18 cellular contexts compared by ENCODE assay signal in genomic region chr4:26030780-26031179, GRCh38.
DNase-seq lines count a peak whose midpoint lies in the region; ATAC-seq and TF ChIP-seq lines count a peak whose summit lies in the region.
"Had no signal": no experiment of that assay in that cellular context is flagged by ENCODE, and none has a peak within 500 bp of the region (broad histone marks: within the 10 kb centered on the region; RNA-seq: fewer than 3 reads in every experiment).

No MANE protein-coding gene starts in this region.

- no peaks in the 10 kb centered on the region for H4K20me1 ChIP-seq in OCI-LY3 (ENCODE audit: insufficient read depth, low read length)

- H3K27ac Mint-ChIP-seq in natural killer cell treated with Interleukin-12 subunit alpha and Interleukin-12 subunit beta and Interleukin-15 and Interleukin-18, amount 100 ng/mL, for 72 hours = peak overlapping the region; percentile 60 to 81
- H3K27ac Mint-ChIP-seq in natural killer cell = no peak overlapping the region
- H3K27ac Mint-ChIP-seq: activated naive CD4-positive, alpha-beta T cell treated with anti-CD3 and anti-CD28 coated beads, Interleukin-2, amount 10 ng/mL, durations not matched to agents 7 days and 5 days had no signal

- peak overlapping the region; percentile 70 for H3K4me3 Mint-ChIP-seq in natural killer cell treated with Interleukin-12 subunit alpha and Interleukin-12 subunit beta and Interleukin-15 and Interleukin-18, amount 100 ng/mL, for 72 hours
- no peak overlapping the region for H3K4me3 Mint-ChIP-seq in natural killer cell
- H3K4me3 Mint-ChIP-seq: activated naive CD4-positive, alpha-beta T cell treated with anti-CD3 and anti-CD28 coated beads, Interleukin-2, amount 10 ng/mL, durations not matched to agents 7 days and 5 days; HFFc6 had no signal

- H3K27me3 ChIP-seq in OCI-LY3 (ENCODE audit: low read depth, low read length) = peaks cover 13% of the 10 kb centered on the region
- no peaks in the 10 kb centered on the region for H3K27me3 ChIP-seq in iPS-15b (ENCODE audit: control insufficient read depth, insufficient read depth, low read length)
- H3K27me3 ChIP-seq: brain microvascular endothelial cell, upper lobe of left lung had no signal

- no peak overlapping the region for H2AFZ ChIP-seq in OCI-LY3 (ENCODE audit: low read depth, low read length)

- no peaks in the 10 kb centered on the region for H3K79me2 ChIP-seq in OCI-LY3 (ENCODE audit: low read length)

- H3K36me3 ChIP-seq in OCI-LY3 (replicated peaks; ENCODE audit: low read depth, low read length) (no peaks in the 10 kb centered on the region), iPS-15b (ENCODE audit: control insufficient read depth, insufficient read depth, low read length) (no peaks in the 10 kb centered on the region)
- H3K36me3 ChIP-seq: brain microvascular endothelial cell, upper lobe of left lung had no signal

- no peaks in the 10 kb centered on the region for H3K36me3 Mint-ChIP-seq in natural killer cell treated with Interleukin-12 subunit alpha and Interleukin-12 subunit beta and Interleukin-15 and Interleukin-18, amount 100 ng/mL, for 72 hours
- H3K36me3 Mint-ChIP-seq in natural killer cell = no peaks in the 10 kb centered on the region
- H3K36me3 Mint-ChIP-seq: activated naive CD4-positive, alpha-beta T cell treated with anti-CD3 and anti-CD28 coated beads, Interleukin-2, amount 10 ng/mL, durations not matched to agents 7 days and 5 days had no signal

- H3K9ac ChIP-seq in OCI-LY3 (ENCODE audit: low read length) = no peak overlapping the region
- peak overlapping the region; percentile 68 for H3K9ac ChIP-seq in iPS-15b (ENCODE audit: low read depth, low read length)
- H3K9ac ChIP-seq: KMS-11 had no signal

- peaks cover 13 to 19% of the 10 kb centered on the region in 2 donors for H3K27me3 Mint-ChIP-seq in natural killer cell treated with Interleukin-12 subunit alpha and Interleukin-12 subunit beta and Interleukin-15 and Interleukin-18, amount 100 ng/mL, for 72 hours
- H3K27me3 Mint-ChIP-seq in natural killer cell (ENCODE audit: low read depth in 2 of 2) = peaks cover 21 to 34% of the 10 kb centered on the region in 2 donors

- peak overlapping the region; percentile 96 for H3K4me2 ChIP-seq in OCI-LY3 (ENCODE audit: low read length)
- H3K4me2 ChIP-seq: KMS-11 had no signal

- H3K27ac ChIP-seq in OCI-LY3 (ENCODE audit: low read length) = no peak overlapping the region
- H3K27ac ChIP-seq: brain microvascular endothelial cell, coronary artery, KMS-11, upper lobe of left lung had no signal

- intact Hi-C loops in natural killer cell (cut with micrococcal nuclease) = no loop called here

- H3K4me3 ChIP-seq in OCI-LY3 (ENCODE audit: low read length) (peak overlapping the region; percentile 11), iPS-15b (ENCODE audit: low read depth, low read length) (peak overlapping the region; percentile 24)
- H3K4me3 ChIP-seq: coronary artery, upper lobe of left lung had no signal

- DNase-seq in natural killer cell treated with Interleukin-12 subunit alpha and Interleukin-12 subunit beta and Interleukin-15 and Interleukin-18, amount 100 ng/mL, for 72 hours (ENCODE audit: low spot score) = no peak
- DNase-seq in natural killer cell (no peak), NCI-H1436 treated with DMSO at 0.1 percent for 48 hours (lab: John Stamatoyannopoulos, UW) (no peak), SW 1271 (lab: John Stamatoyannopoulos, UW) (no peak)
- DNase-seq: activated CD4-positive, CD25-positive, alpha-beta regulatory T cell; activated naive CD4-positive, alpha-beta T cell treated with anti-CD3 and anti-CD28 coated beads, Interleukin-2, amount 10 ng/mL, durations not matched to agents 7 days and 5 days; brain microvascular endothelial cell; HFFc6; hypothalamus; NCI-H2081 treated with DMSO at 0.1 percent for 48 hours; NCI-H524 treated with DMSO at 0.1 percent for 48 hours; SHP77 treated with DMSO at 0.1 percent for 48 hours; upper lobe of left lung had no signal

- peaks cover 27 to 37% of the 10 kb centered on the region in 2 donors for H3K4me1 Mint-ChIP-seq in natural killer cell treated with Interleukin-12 subunit alpha and Interleukin-12 subunit beta and Interleukin-15 and Interleukin-18, amount 100 ng/mL, for 72 hours (ENCODE audit: low read depth in 2 of 2)
- H3K4me1 Mint-ChIP-seq in natural killer cell = peaks cover 0 to 6% of the 10 kb centered on the region in 2 donors

- peak in 1 of 2 donors; percentile 41 for ATAC-seq in natural killer cell treated with Interleukin-12 subunit alpha and Interleukin-12 subunit beta and Interleukin-15 and Interleukin-18, amount 100 ng/mL, for 72 hours
- ATAC-seq in natural killer cell (no peak), HG03432 (IDR thresholded peaks at IDR 0.05; ENCODE audit: unreplicated experiment) (no peak)

- peaks cover 27% of the 10 kb centered on the region for H3K4me1 ChIP-seq in OCI-LY3 (ENCODE audit: low read length)
- peaks cover 19% of the 10 kb centered on the region for H3K4me1 ChIP-seq in iPS-15b (ENCODE audit: control insufficient read depth, insufficient read depth, low read length)

- H3K9me3 ChIP-seq in OCI-LY3 (ENCODE audit: insufficient read depth, low read length) (no peaks in the 10 kb centered on the region), iPS-15b (ENCODE audit: control insufficient read depth, insufficient read depth, low read length) (no peaks in the 10 kb centered on the region)
- H3K9me3 ChIP-seq: upper lobe of left lung had no signal

- TF ChIP-seq CTCF in natural killer cell (IDR thresholded peaks at IDR 0.05) (no peak), OCI-LY3 (IDR thresholded peaks at IDR 0.05; ENCODE audit: low read depth, low read length) (no peak)

- no peaks in the 10 kb centered on the region for H3K9me3 Mint-ChIP-seq in natural killer cell treated with Interleukin-12 subunit alpha and Interleukin-12 subunit beta and Interleukin-15 and Interleukin-18, amount 100 ng/mL, for 72 hours
- no peaks in the 10 kb centered on the region for H3K9me3 Mint-ChIP-seq in natural killer cell
- H3K9me3 Mint-ChIP-seq: activated naive CD4-positive, alpha-beta T cell treated with anti-CD3 and anti-CD28 coated beads, Interleukin-2, amount 10 ng/mL, durations not matched to agents 7 days and 5 days had no signal

Comparison
In these comparisons a context has a peak if more than half of its experiments do, and no peak if none do; other contexts are left out.
1. H3K27ac Mint-ChIP-seq: peak in natural killer cell treated with Interleukin-12 subunit alpha and Interleukin-12 subunit beta and Interleukin-15 and Interleukin-18, amount 100 ng/mL, for 72 hours (2 of 2); none in natural killer cell (0 of 2).